7 cellular contexts compared by ENCODE assay signal in the genomic region with DNA sequence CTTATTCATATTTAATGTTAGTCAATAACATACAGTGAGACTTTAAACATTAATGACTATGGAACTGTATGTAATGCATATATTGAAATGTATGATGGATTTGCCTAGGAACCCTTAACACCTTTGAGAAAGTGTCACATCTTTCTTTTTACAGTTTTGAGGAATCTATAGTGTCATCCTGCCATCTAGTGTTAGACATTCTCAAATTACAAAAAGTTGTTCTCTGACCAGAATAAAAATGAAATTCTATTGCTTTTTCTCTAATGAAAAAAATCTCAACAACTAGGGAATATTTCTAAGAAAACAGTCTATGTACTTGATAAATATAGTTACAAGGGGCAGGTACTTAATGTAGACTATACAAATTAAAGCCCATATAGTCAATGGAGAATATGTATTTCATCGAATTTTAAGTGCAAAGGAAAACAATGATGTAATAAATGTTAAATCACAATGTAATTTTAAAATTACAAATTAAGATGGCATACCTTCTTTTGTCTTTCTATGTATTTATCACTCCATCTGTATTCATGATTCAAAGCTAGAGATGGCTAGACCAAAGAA. TPM values are rescaled to one million over a fixed set of nuclear protein-coding genes. Genes with fewer than 3 reads are reported as not detected.
DNase-seq lines count a peak whose midpoint lies in the region; ATAC-seq, FAIRE-seq and TF ChIP-seq lines count a peak whose summit lies in the region.

No MANE protein-coding gene starts in this region.

- no peaks in the 10 kb centered on the region for H3K27me3 ChIP-seq in pancreas
- no peaks in the 10 kb centered on the region for H3K27me3 ChIP-seq in CD4-positive, alpha-beta T cell (ENCODE audit: control insufficient read depth, insufficient read depth, low read length)

- peaks cover 6% of the 10 kb centered on the region for H3K4me1 Mint-ChIP-seq in chondrocyte (ENCODE audit: low read depth)
- H3K4me1 Mint-ChIP-seq in stimulated activated effector memory CD8-positive, alpha-beta T cell treated with anti-CD3 and anti-CD28 coated beads, Interleukin-12 subunit alpha, Interleukin-12 subunit beta, amount 100 ng/mL, for 72 hours, result no peaks in the 10 kb centered on the region
- peaks cover 4% of the 10 kb centered on the region for H3K4me1 Mint-ChIP-seq in CD4-positive, alpha-beta T cell (ENCODE audit: low read depth)

- no peaks in the 10 kb centered on the region for H3K9me3 ChIP-seq in pancreas
- no peaks in the 10 kb centered on the region for H3K9me3 ChIP-seq in CD4-positive, alpha-beta T cell (ENCODE audit: control insufficient read depth, low read length)

- H3K27me3 Mint-ChIP-seq in chondrocyte (ENCODE audit: low read depth), result no peaks in the 10 kb centered on the region
- no peaks in the 10 kb centered on the region for H3K27me3 Mint-ChIP-seq in CD4-positive, alpha-beta T cell

- no peaks in the 10 kb centered on the region for H3K4me1 ChIP-seq in pancreas

- 58 to 78% methylated on average over 1 of the region's 1 CpG for WGBS in pancreas, 2 donors

- H3K36me3 ChIP-seq in pancreas, result no peaks in the 10 kb centered on the region

- H3K27ac Mint-ChIP-seq in chondrocyte (ENCODE audit: unreplicated experiment), result no peak overlapping the region
- no peak overlapping the region for H3K27ac Mint-ChIP-seq in stimulated activated effector memory CD8-positive, alpha-beta T cell treated with anti-CD3 and anti-CD28 coated beads, Interleukin-12 subunit alpha, Interleukin-12 subunit beta, amount 100 ng/mL, for 72 hours
- H3K27ac Mint-ChIP-seq in CD4-positive, alpha-beta T cell, result no peak overlapping the region

- no peak overlapping the region for H3K4me3 Mint-ChIP-seq in chondrocyte (ENCODE audit: unreplicated experiment)
- H3K4me3 Mint-ChIP-seq in stimulated activated effector memory CD8-positive, alpha-beta T cell treated with anti-CD3 and anti-CD28 coated beads, Interleukin-12 subunit alpha, Interleukin-12 subunit beta, amount 100 ng/mL, for 72 hours, result no peak overlapping the region
- H3K4me3 Mint-ChIP-seq in CD4-positive, alpha-beta T cell, result no peak overlapping the region

- peak; percentile 37 for TF ChIP-seq CTCF in GM12873 (IDR thresholded peaks at IDR 0.05; ENCODE audit: insufficient read depth, low read depth, low read length, missing control alignments)
- peak; percentile 93 for TF ChIP-seq CTCF in chondrocyte (IDR thresholded peaks at IDR 0.05)
- no peak for TF ChIP-seq CTCF in pancreas (IDR thresholded peaks at IDR 0.05)
- TF ChIP-seq CTCF in CD4-positive, alpha-beta T cell (IDR thresholded peaks at IDR 0.05), result no peak

- H3K27ac ChIP-seq in pancreas, result no peak overlapping the region
- H3K27ac ChIP-seq in CD4-positive, alpha-beta T cell (ENCODE audit: low read depth, low read length), result no peak overlapping the region

- H3K36me3 Mint-ChIP-seq in chondrocyte (ENCODE audit: low read depth), result no peaks in the 10 kb centered on the region
- H3K36me3 Mint-ChIP-seq in stimulated activated effector memory CD8-positive, alpha-beta T cell treated with anti-CD3 and anti-CD28 coated beads, Interleukin-12 subunit alpha, Interleukin-12 subunit beta, amount 100 ng/mL, for 72 hours, result no peaks in the 10 kb centered on the region
- no peaks in the 10 kb centered on the region for H3K36me3 Mint-ChIP-seq in CD4-positive, alpha-beta T cell (ENCODE audit: low read depth)

- intact Hi-C loops in pancreas (cut with DNase I), result loop anchor here in 2 of 3 donors (10.0 kb wide), 2 partner anchors 588 to 598 kb away; no protein-coding TSS in a partner anchor
- intact Hi-C loops in CD4-positive, alpha-beta T cell (cut with DNase I, micrococcal nuclease), result loop anchor here (2.0 to 10.0 kb wide), 4 partner anchors 590 to 948 kb away; no protein-coding TSS in a partner anchor

- POLR2A ChIA-PET in CD4-positive, alpha-beta T cell (lab: Charles Lee), result no interaction called here

- DNase-seq in NCI-H1930 (lab: John Stamatoyannopoulos, UW), result peak; percentile 1 to 24
- DNase-seq in chondrocyte (ENCODE audit: low spot score), result no peak
- no peak for DNase-seq in pancreas
- no peak for DNase-seq in stimulated activated effector memory CD8-positive, alpha-beta T cell treated with anti-CD3 and anti-CD28 coated beads, Interleukin-12 subunit alpha, Interleukin-12 subunit beta, amount 100 ng/mL, for 72 hours (ENCODE audit: low spot score in 2 of 2)
- DNase-seq in CD4-positive, alpha-beta T cell, result no peak
- no peak for DNase-seq in UCSD-AML1 (lab: John Stamatoyannopoulos, UW; ENCODE audit: unreplicated experiment)

- FAIRE-seq in pancreas (lab: Jason Lieb, UNC), result peak; percentile 92

- H3K9me3 Mint-ChIP-seq in chondrocyte (ENCODE audit: low read depth), result no peaks in the 10 kb centered on the region
- peaks cover 5% of the 10 kb centered on the region for H3K9me3 Mint-ChIP-seq in stimulated activated effector memory CD8-positive, alpha-beta T cell treated with anti-CD3 and anti-CD28 coated beads, Interleukin-12 subunit alpha, Interleukin-12 subunit beta, amount 100 ng/mL, for 72 hours
- no peaks in the 10 kb centered on the region for H3K9me3 Mint-ChIP-seq in CD4-positive, alpha-beta T cell

- CTCF ChIA-PET in CD4-positive, alpha-beta T cell (lab: Charles Lee), result no interaction called here

- ATAC-seq in pancreas, result peak in 1 of 4 donors; percentile 56
- no peak for ATAC-seq in stimulated activated effector memory CD8-positive, alpha-beta T cell treated with anti-CD3 and anti-CD28 coated beads, Interleukin-12 subunit alpha, Interleukin-12 subunit beta, amount 100 ng/mL, for 72 hours
- ATAC-seq in CD4-positive, alpha-beta T cell (ENCODE audit: poor library complexity), result no peak

- no peak overlapping the region for H3K4me3 ChIP-seq in pancreas

RNA-seq across cellular contexts. Expression of a gene that starts 5.1 kb away (rescaled TPM):
- total RNA-seq in chondrocyte (19.3 to 22.7 TPM (median 21.8 TPM) in 3 replicates), pancreas (10 to 100 TPM in 1 of 6 donors, 1 to 10 TPM in 5; 2.5 to 12.2 (median 4.6) TPM)
- 1 to 10 TPM; 1.8 to 3.3 TPM for polyA plus RNA-seq in pancreas
- under 1 TPM; 0.33 to 0.61 TPM for total RNA-seq in CD4-positive, alpha-beta T cell

Comparison
In these comparisons a context has a peak if more than half of its experiments do, and no peak if none do; other contexts are left out.
1. CTCF ChIP-seq: peak in GM12873 (single experiment) and chondrocyte (single experiment); none in pancreas (0 of 4) and CD4-positive, alpha-beta T cell (single experiment).
2. DNase-seq: peak in NCI-H1930 (2 of 2); none in chondrocyte (single experiment), pancreas (0 of 6), stimulated activated effector memory CD8-positive, alpha-beta T cell treated with anti-CD3 and anti-CD28 coated beads, Interleukin-12 subunit alpha, Interleukin-12 subunit beta, amount 100 ng/mL, for 72 hours (0 of 2), CD4-positive, alpha-beta T cell (0 of 10) and UCSD-AML1 (single experiment).